Comparison of ENCODE assay signal across 1 cellular context in the genomic region with DNA sequence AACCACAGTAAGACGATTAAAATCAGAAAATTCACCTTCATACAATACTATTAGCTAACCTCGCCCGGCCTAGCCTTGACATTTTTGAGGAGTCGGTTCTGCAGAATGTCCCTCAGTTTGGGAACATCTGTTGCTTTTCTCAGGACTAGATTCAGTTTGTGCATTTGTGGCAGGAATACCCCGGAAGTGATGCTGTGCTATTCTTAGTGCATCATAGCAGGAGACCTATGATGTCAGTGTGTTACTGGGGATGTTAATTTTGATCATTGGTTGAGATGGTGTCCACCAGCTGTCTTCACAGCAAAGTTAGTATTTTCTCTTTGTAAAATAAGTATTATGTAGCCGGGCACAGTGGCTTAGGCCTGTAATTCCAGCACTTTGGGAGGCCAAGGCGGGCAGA.
TF ChIP-seq lines count a peak whose summit lies in the region.

No MANE protein-coding gene starts in this region.

TF ChIP-seq in H1, 55 proteins besides CTCF, POLR2A, EP300 and RAD21 (continued from another document):
- TF ChIP-seq, protein P1, sequence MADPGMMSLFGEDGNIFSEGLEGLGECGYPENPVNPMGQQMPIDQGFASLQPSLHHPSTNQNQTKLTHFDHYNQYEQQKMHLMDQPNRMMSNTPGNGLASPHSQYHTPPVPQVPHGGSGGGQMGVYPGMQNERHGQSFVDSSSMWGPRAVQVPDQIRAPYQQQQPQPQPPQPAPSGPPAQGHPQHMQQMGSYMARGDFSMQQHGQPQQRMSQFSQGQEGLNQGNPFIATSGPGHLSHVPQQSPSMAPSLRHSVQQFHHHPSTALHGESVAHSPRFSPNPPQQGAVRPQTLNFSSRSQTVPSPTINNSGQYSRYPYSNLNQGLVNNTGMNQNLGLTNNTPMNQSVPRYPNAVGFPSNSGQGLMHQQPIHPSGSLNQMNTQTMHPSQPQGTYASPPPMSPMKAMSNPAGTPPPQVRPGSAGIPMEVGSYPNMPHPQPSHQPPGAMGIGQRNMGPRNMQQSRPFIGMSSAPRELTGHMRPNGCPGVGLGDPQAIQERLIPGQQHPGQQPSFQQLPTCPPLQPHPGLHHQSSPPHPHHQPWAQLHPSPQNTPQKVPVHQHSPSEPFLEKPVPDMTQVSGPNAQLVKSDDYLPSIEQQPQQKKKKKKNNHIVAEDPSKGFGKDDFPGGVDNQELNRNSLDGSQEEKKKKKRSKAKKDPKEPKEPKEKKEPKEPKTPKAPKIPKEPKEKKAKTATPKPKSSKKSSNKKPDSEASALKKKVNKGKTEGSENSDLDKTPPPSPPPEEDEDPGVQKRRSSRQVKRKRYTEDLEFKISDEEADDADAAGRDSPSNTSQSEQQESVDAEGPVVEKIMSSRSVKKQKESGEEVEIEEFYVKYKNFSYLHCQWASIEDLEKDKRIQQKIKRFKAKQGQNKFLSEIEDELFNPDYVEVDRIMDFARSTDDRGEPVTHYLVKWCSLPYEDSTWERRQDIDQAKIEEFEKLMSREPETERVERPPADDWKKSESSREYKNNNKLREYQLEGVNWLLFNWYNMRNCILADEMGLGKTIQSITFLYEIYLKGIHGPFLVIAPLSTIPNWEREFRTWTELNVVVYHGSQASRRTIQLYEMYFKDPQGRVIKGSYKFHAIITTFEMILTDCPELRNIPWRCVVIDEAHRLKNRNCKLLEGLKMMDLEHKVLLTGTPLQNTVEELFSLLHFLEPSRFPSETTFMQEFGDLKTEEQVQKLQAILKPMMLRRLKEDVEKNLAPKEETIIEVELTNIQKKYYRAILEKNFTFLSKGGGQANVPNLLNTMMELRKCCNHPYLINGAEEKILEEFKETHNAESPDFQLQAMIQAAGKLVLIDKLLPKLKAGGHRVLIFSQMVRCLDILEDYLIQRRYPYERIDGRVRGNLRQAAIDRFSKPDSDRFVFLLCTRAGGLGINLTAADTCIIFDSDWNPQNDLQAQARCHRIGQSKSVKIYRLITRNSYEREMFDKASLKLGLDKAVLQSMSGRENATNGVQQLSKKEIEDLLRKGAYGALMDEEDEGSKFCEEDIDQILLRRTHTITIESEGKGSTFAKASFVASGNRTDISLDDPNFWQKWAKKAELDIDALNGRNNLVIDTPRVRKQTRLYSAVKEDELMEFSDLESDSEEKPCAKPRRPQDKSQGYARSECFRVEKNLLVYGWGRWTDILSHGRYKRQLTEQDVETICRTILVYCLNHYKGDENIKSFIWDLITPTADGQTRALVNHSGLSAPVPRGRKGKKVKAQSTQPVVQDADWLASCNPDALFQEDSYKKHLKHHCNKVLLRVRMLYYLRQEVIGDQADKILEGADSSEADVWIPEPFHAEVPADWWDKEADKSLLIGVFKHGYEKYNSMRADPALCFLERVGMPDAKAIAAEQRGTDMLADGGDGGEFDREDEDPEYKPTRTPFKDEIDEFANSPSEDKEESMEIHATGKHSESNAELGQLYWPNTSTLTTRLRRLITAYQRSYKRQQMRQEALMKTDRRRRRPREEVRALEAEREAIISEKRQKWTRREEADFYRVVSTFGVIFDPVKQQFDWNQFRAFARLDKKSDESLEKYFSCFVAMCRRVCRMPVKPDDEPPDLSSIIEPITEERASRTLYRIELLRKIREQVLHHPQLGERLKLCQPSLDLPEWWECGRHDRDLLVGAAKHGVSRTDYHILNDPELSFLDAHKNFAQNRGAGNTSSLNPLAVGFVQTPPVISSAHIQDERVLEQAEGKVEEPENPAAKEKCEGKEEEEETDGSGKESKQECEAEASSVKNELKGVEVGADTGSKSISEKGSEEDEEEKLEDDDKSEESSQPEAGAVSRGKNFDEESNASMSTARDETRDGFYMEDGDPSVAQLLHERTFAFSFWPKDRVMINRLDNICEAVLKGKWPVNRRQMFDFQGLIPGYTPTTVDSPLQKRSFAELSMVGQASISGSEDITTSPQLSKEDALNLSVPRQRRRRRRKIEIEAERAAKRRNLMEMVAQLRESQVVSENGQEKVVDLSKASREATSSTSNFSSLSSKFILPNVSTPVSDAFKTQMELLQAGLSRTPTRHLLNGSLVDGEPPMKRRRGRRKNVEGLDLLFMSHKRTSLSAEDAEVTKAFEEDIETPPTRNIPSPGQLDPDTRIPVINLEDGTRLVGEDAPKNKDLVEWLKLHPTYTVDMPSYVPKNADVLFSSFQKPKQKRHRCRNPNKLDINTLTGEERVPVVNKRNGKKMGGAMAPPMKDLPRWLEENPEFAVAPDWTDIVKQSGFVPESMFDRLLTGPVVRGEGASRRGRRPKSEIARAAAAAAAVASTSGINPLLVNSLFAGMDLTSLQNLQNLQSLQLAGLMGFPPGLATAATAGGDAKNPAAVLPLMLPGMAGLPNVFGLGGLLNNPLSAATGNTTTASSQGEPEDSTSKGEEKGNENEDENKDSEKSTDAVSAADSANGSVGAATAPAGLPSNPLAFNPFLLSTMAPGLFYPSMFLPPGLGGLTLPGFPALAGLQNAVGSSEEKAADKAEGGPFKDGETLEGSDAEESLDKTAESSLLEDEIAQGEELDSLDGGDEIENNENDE (IDR thresholded peaks at IDR 0.05; ENCODE audit: insufficient replicate concordance, low read length) = no peak
- no peak for TF ChIP-seq RNF2 (IDR thresholded peaks at IDR 0.05; ENCODE audit: borderline replicate concordance, low read depth, low read length, missing control alignments, poor library complexity, severe bottlenecking)
- no peak for TF ChIP-seq SP4 (IDR thresholded peaks at IDR 0.05; ENCODE audit: low read length)
- TF ChIP-seq GTF2F1 (IDR thresholded peaks at IDR 0.05; ENCODE audit: borderline replicate concordance, low read depth, low read length) = no peak
- no peak for TF ChIP-seq BACH1 (IDR thresholded peaks at IDR 0.05; ENCODE audit: low read length)
- TF ChIP-seq TEAD4 (IDR thresholded peaks at IDR 0.05; ENCODE audit: low read depth, low read length) = no peak
- TF ChIP-seq CBX8 (IDR thresholded peaks at IDR 0.05; ENCODE audit: borderline replicate concordance, low read depth, low read length) = no peak
- TF ChIP-seq HDAC2 (IDR thresholded peaks at IDR 0.05; ENCODE audit: borderline replicate concordance in 1 of 2, low read depth in 2 of 2, low read length in 2 of 2) = no peak
- TF ChIP-seq GABPA (IDR thresholded peaks at IDR 0.05; ENCODE audit: borderline replicate concordance, insufficient read depth, low read length) = no peak
- TF ChIP-seq KDM5A (IDR thresholded peaks at IDR 0.05; ENCODE audit: low read length) = no peak
- no peak for TF ChIP-seq SIX5 (IDR thresholded peaks at IDR 0.05; ENCODE audit: low read depth, low read length)
- no peak for TF ChIP-seq POU5F1 (IDR thresholded peaks at IDR 0.05; ENCODE audit: low read depth, low read length)
